22 cellular contexts compared by ENCODE assay signal in genomic region chr9:130204981-130205380, GRCh38. TPM values are rescaled to one million over a fixed set of nuclear protein-coding genes. Genes with fewer than 3 reads are reported as not detected.
DNase-seq lines count a peak whose midpoint lies in the region; ATAC-seq and TF ChIP-seq lines count a peak whose summit lies in the region.
"Had no signal": no experiment of that assay in that cellular context is flagged by ENCODE, and none has a peak within 500 bp of the region (broad histone marks: within the 10 kb centered on the region; RNA-seq: fewer than 3 reads in every experiment).

No MANE protein-coding gene starts in this region.

- no peak overlapping the region for H2AFZ ChIP-seq in GM23338
- H2AFZ ChIP-seq in neural progenitor cell (replicated peaks) = no peak overlapping the region
- H2AFZ ChIP-seq: GM23248 had no signal

- peaks cover 11% of the 10 kb centered on the region; the same call in 1 of the 2 replicates for H3K4me1 ChIP-seq in GM23338 (ENCODE audit: insufficient read depth)
- H3K4me1 ChIP-seq in neural progenitor cell = peaks cover 13% of the 10 kb centered on the region
- H3K4me1 ChIP-seq in left lung = no peaks in the 10 kb centered on the region
- H3K4me1 ChIP-seq in adrenal gland (replicated peaks in 1 of 2) = peaks cover 10 to 18% of the 10 kb centered on the region in 2 donors
- H3K4me1 ChIP-seq: HAP-1 had no signal

- no peaks in the 10 kb centered on the region for H3F3A ChIP-seq in GM23338 (replicated peaks; ENCODE audit: low read depth)
- no peaks in the 10 kb centered on the region for H3F3A ChIP-seq in neural progenitor cell (ENCODE audit: low read depth)

- H3K79me2 ChIP-seq in GM23338 (replicated peaks; ENCODE audit: insufficient read depth) (no peaks in the 10 kb centered on the region), neural progenitor cell (ENCODE audit: low read depth) (no peaks in the 10 kb centered on the region)

- H3K4me2 ChIP-seq in GM23338 = no peak overlapping the region
- peak overlapping the region; percentile 10 for H3K4me2 ChIP-seq in neural progenitor cell
- H3K4me2 ChIP-seq: BLaER1 treated with 17β-estradiol and CSF1 and Interleukin-3, amounts not matched to agents 10 nM and 100 nM had no signal

- peaks cover 27% of the 10 kb centered on the region for H3K4me1 Mint-ChIP-seq in GM23338
- peaks cover 31% of the 10 kb centered on the region for H3K4me1 Mint-ChIP-seq in WTC11
- H3K4me1 Mint-ChIP-seq in neural progenitor cell = peaks cover 42% of the 10 kb centered on the region
- H3K4me1 Mint-ChIP-seq in stimulated activated naive B cell treated with anti-CD40 and anti-IgM and Interleukin-4, amounts not matched to agents 10 μg/mL and 1 μg/mL and 100 μg/mL, for 72 hours = no peaks in the 10 kb centered on the region

- POLR2A ChIA-PET in WTC11 (lab: Charles Lee) = no interaction called here

- H3K4me3 Mint-ChIP-seq in GM23338 = no peak overlapping the region
- H3K4me3 Mint-ChIP-seq in WTC11 = no peak overlapping the region
- no peak overlapping the region for H3K4me3 Mint-ChIP-seq in neural progenitor cell
- no peak overlapping the region for H3K4me3 Mint-ChIP-seq in stimulated activated naive B cell treated with anti-CD40 and anti-IgM and Interleukin-4, amounts not matched to agents 10 μg/mL and 1 μg/mL and 100 μg/mL, for 72 hours
- H3K4me3 Mint-ChIP-seq: CD4-positive, alpha-beta T cell; HFFc6 had no signal

- H3K9me2 ChIP-seq in GM23338 (ENCODE audit: insufficient read depth) = no peaks in the 10 kb centered on the region

- TF ChIP-seq CTCF in GM23338 (conservative IDR thresholded peaks at IDR 0.05; ENCODE audit: low read depth in 2 of 2) (no peak), WTC11 (IDR thresholded peaks at IDR 0.05) (no peak), neural progenitor cell (IDR thresholded peaks at IDR 0.05) (no peak), left lung (IDR thresholded peaks at IDR 0.05) (no peak), adrenal gland (IDR thresholded peaks at IDR 0.05) (no peak)

- intact Hi-C loops in left lung (cut with DNase I) = no loop called here
- intact Hi-C loops in adrenal gland (cut with DNase I) = no loop called here

- H3K9me3 ChIP-seq in neural progenitor cell (ENCODE audit: low read depth) (no peaks in the 10 kb centered on the region), left lung (no peaks in the 10 kb centered on the region), adrenal gland (replicated peaks in 1 of 3) (no peaks in the 10 kb centered on the region)
- H3K9me3 ChIP-seq: BLaER1 treated with 17β-estradiol and CSF1 and Interleukin-3, amounts not matched to agents 10 nM and 100 nM; HAP-1 had no signal

- WGBS in adrenal gland, 4 donors = 77 to 80% (median 79%) methylated on average over 11 of the region's 11 CpGs

- H3K36me3 ChIP-seq in GM23338 (ENCODE audit: insufficient read depth) (no peaks in the 10 kb centered on the region), neural progenitor cell (no peaks in the 10 kb centered on the region), left lung (no peaks in the 10 kb centered on the region), adrenal gland (replicated peaks in 1 of 2) (no peaks in the 10 kb centered on the region)
- H3K36me3 ChIP-seq: HAP-1 had no signal

- H3K27me3 ChIP-seq in GM23338 (ENCODE audit: insufficient read depth) = no peaks in the 10 kb centered on the region
- H3K27me3 ChIP-seq in neural progenitor cell = no peaks in the 10 kb centered on the region
- H3K27me3 ChIP-seq in left lung = no peaks in the 10 kb centered on the region
- no peaks in the 10 kb centered on the region for H3K27me3 ChIP-seq in adrenal gland
- H3K27me3 ChIP-seq: BLaER1 treated with 17β-estradiol and CSF1 and Interleukin-3, amounts not matched to agents 10 nM and 100 nM had no signal

- H3K9ac ChIP-seq in neural progenitor cell = no peak overlapping the region
- H3K9ac ChIP-seq: BLaER1 treated with 17β-estradiol and CSF1 and Interleukin-3, amounts not matched to agents 10 nM and 100 nM; GM23248 had no signal

- H4K20me1 ChIP-seq in GM23338 (replicated peaks; ENCODE audit: insufficient read depth) = no peaks in the 10 kb centered on the region
- H4K20me1 ChIP-seq in neural progenitor cell (ENCODE audit: low read depth) = peaks cover 6% of the 10 kb centered on the region

- H3K9me3 Mint-ChIP-seq in GM23338 (no peaks in the 10 kb centered on the region), WTC11 (no peaks in the 10 kb centered on the region), neural progenitor cell (no peaks in the 10 kb centered on the region)
- H3K9me3 Mint-ChIP-seq in stimulated activated naive B cell treated with anti-CD40 and anti-IgM and Interleukin-4, amounts not matched to agents 10 μg/mL and 1 μg/mL and 100 μg/mL, for 72 hours = no peaks in the 10 kb centered on the region
- H3K9me3 Mint-ChIP-seq: CD4-positive, alpha-beta T cell; HFFc6 had no signal

- no peak for ATAC-seq in GM23338
- no peak for ATAC-seq in WTC11
- ATAC-seq in stimulated activated naive B cell treated with anti-CD40 and anti-IgM and Interleukin-4, amounts not matched to agents 10 μg/mL and 1 μg/mL and 100 μg/mL, for 72 hours (replicated peaks) = no peak
- ATAC-seq in left lung = no peak

- H3K36me3 Mint-ChIP-seq in GM23338 (ENCODE audit: low read depth) (no peaks in the 10 kb centered on the region), WTC11 (no peaks in the 10 kb centered on the region), neural progenitor cell (no peaks in the 10 kb centered on the region)
- no peaks in the 10 kb centered on the region for H3K36me3 Mint-ChIP-seq in stimulated activated naive B cell treated with anti-CD40 and anti-IgM and Interleukin-4, amounts not matched to agents 10 μg/mL and 1 μg/mL and 100 μg/mL, for 72 hours

- no peak overlapping the region for H3K4me3 ChIP-seq in GM23338
- H3K4me3 ChIP-seq in neural progenitor cell = no peak overlapping the region
- H3K4me3 ChIP-seq in left lung = no peak overlapping the region
- H3K4me3 ChIP-seq in adrenal gland = no peak overlapping the region
- H3K4me3 ChIP-seq: BLaER1 treated with 17β-estradiol and CSF1 and Interleukin-3, amounts not matched to agents 10 nM and 100 nM; GM23248; HAP-1; SK-N-MC had no signal

- H3K27ac Mint-ChIP-seq in GM23338 (0 out of 2 replicates have a peak overlapping the region, but pooled peaks have one; percentile 64), WTC11 (peak overlapping the region; percentile 82), neural progenitor cell (no peak overlapping the region)
- H3K27ac Mint-ChIP-seq in stimulated activated naive B cell treated with anti-CD40 and anti-IgM and Interleukin-4, amounts not matched to agents 10 μg/mL and 1 μg/mL and 100 μg/mL, for 72 hours = peak overlapping the region; percentile 63
- H3K27ac Mint-ChIP-seq: CD4-positive, alpha-beta T cell; HFFc6 had no signal

- H3K27me3 Mint-ChIP-seq in GM23338 (ENCODE audit: insufficient read depth, low read depth, poor library complexity) (peaks cover 15% of the 10 kb centered on the region), WTC11 (ENCODE audit: low read depth) (no peaks in the 10 kb centered on the region; the same call in 1 of the 2 replicates), neural progenitor cell (ENCODE audit: insufficient read depth, low read depth) (peaks cover 6% of the 10 kb centered on the region)
- peaks cover 10 to 28% of the 10 kb centered on the region in 2 donors for H3K27me3 Mint-ChIP-seq in stimulated activated naive B cell treated with anti-CD40 and anti-IgM and Interleukin-4, amounts not matched to agents 10 μg/mL and 1 μg/mL and 100 μg/mL, for 72 hours

- H3K27ac ChIP-seq in GM23338 (ENCODE audit: low read depth) (no peak overlapping the region), neural progenitor cell (no peak overlapping the region), left lung (no peak overlapping the region), adrenal gland (no peak overlapping the region)
- H3K27ac ChIP-seq: BLaER1 treated with 17β-estradiol and CSF1 and Interleukin-3, amounts not matched to agents 10 nM and 100 nM; GM23248; SK-N-MC had no signal

- CTCF ChIA-PET in WTC11 (lab: Charles Lee) = interaction anchor here (1.3 to 1.7 kb wide), 3 partner anchors 18 to 31 kb away, joined by 4 to 8 read pairs (median 6); no protein-coding TSS in a partner anchor

- DNase-seq in GM23338 (ENCODE audit: low spot score) (no peak), WTC11 (ENCODE audit: low spot score) (no peak), neural progenitor cell (ENCODE audit: low spot score) (no peak), left lung (no peak), adrenal gland (no peak)
- no peak for DNase-seq in stimulated activated naive B cell treated with anti-CD40 and anti-IgM and Interleukin-4, amounts not matched to agents 10 μg/mL and 1 μg/mL and 100 μg/mL, for 72 hours
- no peak for DNase-seq in activated T-cell treated with anti-CD3 and anti-CD28 coated beads, Interleukin-2, amount 50 U/mL, for 1 hour
- DNase-seq: AML-193; CD4-positive, alpha-beta T cell; GM23248; HFFc6; IMR-90; KG1; MM.1S; NCI-H2029; NCI-H2227 treated with DMSO at 0.1 percent for 48 hours; NCI-H526 treated with DMSO at 0.1 percent for 48 hours; RPMI8226; SIG-M5 had no signal

- TF ChIP-seq POLR2A in adrenal gland (IDR thresholded peaks at IDR 0.05) = no peak

TF ChIP-seq in GM23338, 12 proteins besides CTCF, POLR2A, EP300 and RAD21 (continues in another document):
- TF ChIP-seq ZNF331 (CRISPR knock-in tag; IDR thresholded peaks at IDR 0.05; ENCODE audit: low read depth) = no peak
- no peak for TF ChIP-seq NANOG (IDR thresholded peaks at IDR 0.05; ENCODE audit: borderline replicate concordance)
- TF ChIP-seq STAT1 (IDR thresholded peaks at IDR 0.05; ENCODE audit: unreplicated experiment) = no peak
- TF ChIP-seq EZH2phosphoT487 (IDR thresholded peaks at IDR 0.05; ENCODE audit: unreplicated experiment) = no peak
- TF ChIP-seq EZH2 (IDR thresholded peaks at IDR 0.05; ENCODE audit: low read depth, unreplicated experiment) = no peak
- no peak for TF ChIP-seq JUNB (IDR thresholded peaks at IDR 0.05; ENCODE audit: unreplicated experiment)

TF ChIP-seq in WTC11, 78 proteins besides CTCF, POLR2A, EP300 and RAD21:
- TF ChIP-seq ZNF671 (CRISPR knock-in tag; IDR thresholded peaks at IDR 0.05) = no peak

RNA-seq across cellular contexts. Expression of gene NCS1, which starts 32.8 kb away (rescaled TPM):
- total RNA-seq in GM23338 (2014; rRNA removed; shearing (Covaris generic)) = 28.8 and 34.3 TPM in 2 replicates
- polyA plus RNA-seq in GM23338 (2016; fragmentation: Nextera tagmentation; extraction: Ambion mirVana) (8.2 and 10.3 TPM in 2 replicates), adrenal gland (10 to 100 TPM; 18.5 to 33.8 (median 21.8) TPM)
- total RNA-seq in WTC11 (2021) (31.8 to 32.6 TPM (median 32.4 TPM) in 3 replicates), neural progenitor cell (ENCODE audit: low replicate concordance) (16.0 and 28.5 TPM in 2 replicates), left lung (10 to 100 TPM; 19.6 to 19.9 TPM), adrenal gland (10 to 100 TPM; 21.7 to 87.6 (median 44.5) TPM)
